Comparison of ENCODE assay signal across 8 cellular contexts in the genomic region with DNA sequence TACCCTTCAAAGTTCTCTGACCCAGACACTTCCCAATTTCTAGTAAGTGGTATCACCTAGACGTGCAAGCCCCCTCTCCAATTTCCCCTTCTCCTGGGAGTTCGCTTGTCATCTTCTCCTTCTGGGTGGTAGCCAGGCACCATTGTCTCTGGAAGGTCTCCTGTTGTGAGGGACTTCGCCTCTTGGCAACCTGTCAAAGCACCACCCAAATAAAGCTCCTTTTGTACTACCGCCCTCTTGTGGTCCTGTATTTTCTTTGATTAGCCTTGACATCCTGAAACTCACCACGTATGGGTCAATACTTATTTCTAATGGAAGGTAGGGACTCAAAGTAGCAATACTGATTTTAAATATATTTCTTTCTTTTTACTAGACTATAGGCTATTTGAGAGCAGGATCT. TPM values are rescaled to one million over a fixed set of nuclear protein-coding genes. Genes with fewer than 3 reads are reported as not detected.
A peak's percentile ranks its signal among the peaks of the same experiment; 100 is the strongest.
DNase-seq lines count a peak whose midpoint lies in the region; FAIRE-seq and TF ChIP-seq lines count a peak whose summit lies in the region.

No MANE protein-coding gene starts in this region.

- POLR2A ChIA-PET in HEK293T (lab: Yijun Ruan, JAX) (no interaction called here), SK-N-SH (lab: Yijun Ruan, JAX) (no interaction called here)

- no peaks in the 10 kb centered on the region for H3K36me3 ChIP-seq in GM06990 (ENCODE audit: control insufficient read depth, insufficient read depth, low read length)
- no peaks in the 10 kb centered on the region for H3K36me3 ChIP-seq in MG63
- H3K36me3 ChIP-seq in SK-N-SH (replicated peaks in 1 of 2; ENCODE audit: control insufficient read depth in 1 of 2, insufficient read depth in 2 of 2, low read length in 1 of 2) = no peaks in the 10 kb centered on the region

- H2AFZ ChIP-seq in SK-N-SH (ENCODE audit: low read depth) = no peak overlapping the region

- CTCF ChIA-PET in HEK293T (lab: Yijun Ruan, JAX) (interaction anchor here (0.6 to 1.7 kb wide), 8 partner anchors 14 to 385 kb away, joined by 3 to 9 read pairs (median 3); no protein-coding TSS in a partner anchor), SK-N-SH (lab: Yijun Ruan, JAX) (interaction anchor here (0.7 to 1.5 kb wide), 10 partner anchors 10 to 316 kb away, joined by 3 to 4 read pairs (median 3); no protein-coding TSS in a partner anchor)

- FAIRE-seq in urothelium cell line (lab: Jason Lieb, UNC) = no peak

- TF ChIP-seq CTCF in AG09309 (IDR thresholded peaks at IDR 0.05; ENCODE audit: control insufficient read depth, insufficient read depth, low read depth, low read length, missing control alignments) (peak; percentile 56), GM06990 (IDR thresholded peaks at IDR 0.05; ENCODE audit: insufficient read depth, low read length, poor library complexity, severe bottlenecking) (peak; percentile 67), SK-N-SH (IDR thresholded peaks at IDR 0.05) (peak; percentile 62)

- TF ChIP-seq RAD21 in SK-N-SH (IDR thresholded peaks at IDR 0.05; ENCODE audit: low read length) = peak; percentile 42

- no peak overlapping the region for H3K9ac ChIP-seq in SK-N-SH

- 46% methylated on average over 5 of the region's 5 CpGs for WGBS in SK-N-SH (ENCODE audit: low lambda C conversion rate)

- H3K4me3 ChIP-seq in AG09309 (ENCODE audit: control insufficient read depth, low read depth, low read length) = no peak overlapping the region
- no peak overlapping the region for H3K4me3 ChIP-seq in GM06990 (replicated peaks; ENCODE audit: low read depth, low read length)
- no peak overlapping the region for H3K4me3 ChIP-seq in MG63
- H3K4me3 ChIP-seq in SK-N-SH (ENCODE audit: low read depth in 2 of 2, low read length in 1 of 2) = no peak overlapping the region

- no peaks in the 10 kb centered on the region for H3K9me2 ChIP-seq in SK-N-SH

- H3K27me3 ChIP-seq in GM06990 (replicated peaks; ENCODE audit: control insufficient read depth, insufficient read depth, low read length) = no peaks in the 10 kb centered on the region
- H3K27me3 ChIP-seq in MG63 = peaks cover 8% of the 10 kb centered on the region; the same call in 1 of the 2 replicates
- no peaks in the 10 kb centered on the region for H3K27me3 ChIP-seq in SK-N-SH (ENCODE audit: insufficient read depth)

- DNase-seq in AG09309 (ENCODE audit: low read depth) (no peak), GM06990 (ENCODE audit: extremely low read depth, insufficient read length) (peak; percentile 28), HEK293T (ENCODE audit: extremely low spot score) (peak; percentile 73), MG63 (peak; percentile 5), SK-N-SH (peak; percentile 21), foreskin melanocyte (peak; percentile 41), urothelium cell line (ENCODE audit: low spot score) (peak; percentile 13), activated gamma-delta T cell (lab: John Stamatoyannopoulos, UW) (no peak)

- no peaks in the 10 kb centered on the region for H3F3A ChIP-seq in SK-N-SH (replicated peaks; ENCODE audit: insufficient read depth)

- H3K4me1 ChIP-seq in SK-N-SH (ENCODE audit: control insufficient read depth in 1 of 2, insufficient read depth in 2 of 2, low read depth in 1 of 2, low read length in 1 of 2) = no peaks in the 10 kb centered on the region

- no peaks in the 10 kb centered on the region for H4K20me1 ChIP-seq in SK-N-SH (ENCODE audit: insufficient read depth)

- TF ChIP-seq EP300 in SK-N-SH (IDR thresholded peaks at IDR 0.05; ENCODE audit: borderline replicate concordance in 1 of 2, low read depth in 1 of 2, low read length in 1 of 2) = no peak

- no peaks in the 10 kb centered on the region for H3K9me3 ChIP-seq in MG63
- H3K9me3 ChIP-seq in SK-N-SH = no peaks in the 10 kb centered on the region

- no peak overlapping the region for H3K27ac ChIP-seq in SK-N-SH (ENCODE audit: low read depth in 2 of 2, low read length in 1 of 2)

- no peak overlapping the region for H3K4me2 ChIP-seq in SK-N-SH

- no peaks in the 10 kb centered on the region for H3K79me2 ChIP-seq in SK-N-SH (ENCODE audit: insufficient read depth)

TF ChIP-seq in HEK293T, 16 proteins besides CTCF, POLR2A, EP300 and RAD21:
- TF ChIP-seq, protein P1, sequence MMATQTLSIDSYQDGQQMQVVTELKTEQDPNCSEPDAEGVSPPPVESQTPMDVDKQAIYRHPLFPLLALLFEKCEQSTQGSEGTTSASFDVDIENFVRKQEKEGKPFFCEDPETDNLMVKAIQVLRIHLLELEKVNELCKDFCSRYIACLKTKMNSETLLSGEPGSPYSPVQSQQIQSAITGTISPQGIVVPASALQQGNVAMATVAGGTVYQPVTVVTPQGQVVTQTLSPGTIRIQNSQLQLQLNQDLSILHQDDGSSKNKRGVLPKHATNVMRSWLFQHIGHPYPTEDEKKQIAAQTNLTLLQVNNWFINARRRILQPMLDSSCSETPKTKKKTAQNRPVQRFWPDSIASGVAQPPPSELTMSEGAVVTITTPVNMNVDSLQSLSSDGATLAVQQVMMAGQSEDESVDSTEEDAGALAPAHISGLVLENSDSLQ (IDR thresholded peaks at IDR 0.05) = peak; percentile 62
- no peak for TF ChIP-seq FOXM1 (IDR thresholded peaks at IDR 0.05; ENCODE audit: borderline replicate concordance)

TF ChIP-seq in SK-N-SH, 30 proteins besides CTCF, POLR2A, EP300 and RAD21:
- TF ChIP-seq RCOR1 (IDR thresholded peaks at IDR 0.05; ENCODE audit: low read length) (no peak), SMC3 (IDR thresholded peaks at IDR 0.05; ENCODE audit: low read depth, low read length) (peak; percentile 24; the same call in 1 of the 2 replicates), SIN3A (IDR thresholded peaks at IDR 0.05; ENCODE audit: borderline replicate concordance, low read depth, low read length) (no peak), TEAD4 (IDR thresholded peaks at IDR 0.05; ENCODE audit: borderline replicate concordance, insufficient read depth) (no peak)
- TF ChIP-seq, protein P2, sequence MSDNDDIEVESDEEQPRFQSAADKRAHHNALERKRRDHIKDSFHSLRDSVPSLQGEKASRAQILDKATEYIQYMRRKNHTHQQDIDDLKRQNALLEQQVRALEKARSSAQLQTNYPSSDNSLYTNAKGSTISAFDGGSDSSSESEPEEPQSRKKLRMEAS (IDR thresholded peaks at IDR 0.05; ENCODE audit: low read depth) = no peak

RNA-seq across cellular contexts. Expression of a gene that starts 8.2 kb away (rescaled TPM):
- total RNA-seq in MG63 (2014; rRNA removed; shearing (Covaris generic); ENCODE audit: low replicate concordance) = not detected in 2 replicates
- polyA plus RNA-seq in SK-N-SH (2012; rRNA removed) = 0.03 and 0.26 TPM in 2 replicates
- 0.09 and 0.10 TPM in 2 replicates for polyA plus RNA-seq in SK-N-SH (2012; cell fraction: cytosol; rRNA removed)
- 0.15 and 0.23 TPM in 2 replicates for polyA plus RNA-seq in SK-N-SH (2012; cell fraction: nucleus; rRNA removed)

RNA-seq across cellular contexts. Expression of a gene that starts 59.1 kb away (rescaled TPM):
- 3.5 and 4.0 TPM in 2 replicates for total RNA-seq in MG63 (2014; rRNA removed; shearing (Covaris generic); ENCODE audit: low replicate concordance)
- 0.51 and 1.2 TPM in 2 replicates for polyA plus RNA-seq in SK-N-SH (2012; rRNA removed)
- 0.43 and 0.71 TPM in 2 replicates for polyA plus RNA-seq in SK-N-SH (2012; cell fraction: cytosol; rRNA removed)
- 2.2 and 4.0 TPM in 2 replicates for polyA plus RNA-seq in SK-N-SH (2012; cell fraction: nucleus; rRNA removed)

Comparison
In these comparisons a context has a peak if more than half of its experiments do, and no peak if none do; other contexts are left out.
1. DNase-seq: peak in GM06990 (single experiment), HEK293T (single experiment), MG63 (single experiment), SK-N-SH (single experiment), foreskin melanocyte (single experiment) and urothelium cell line (single experiment); none in AG09309 (single experiment) and activated gamma-delta T cell (single experiment).
2. Peak in every context shown above with its lines, with median percentiles within 50 percentile points of each other: CTCF ChIP-seq.